In genomic region chr6:15837205-15837604, GRCh38 we compare ENCODE assay signal across 21 cellular contexts.
A peak's percentile ranks its signal among the peaks of the same experiment; 100 is the strongest.
DNase-seq lines count a peak whose midpoint lies in the region; ATAC-seq, FAIRE-seq and TF ChIP-seq lines count a peak whose summit lies in the region.
"Had no signal": no experiment of that assay in that cellular context is flagged by ENCODE, and none has a peak within 500 bp of the region (broad histone marks: within the 10 kb centered on the region; RNA-seq: fewer than 3 reads in every experiment).

No MANE protein-coding gene starts in this region.

- H3K27me3 ChIP-seq in HepG2 (ENCODE audit: control insufficient read depth in 1 of 2, insufficient read depth in 2 of 2, low read length in 2 of 2) (peaks cover 0 to 15% of the 10 kb centered on the region in 2 experiments; a peak in 2 of 5 replicates), right lobe of liver (no peaks in the 10 kb centered on the region), osteoblast (ENCODE audit: insufficient read depth, low read length) (no peaks in the 10 kb centered on the region)
- H3K27me3 ChIP-seq: BLaER1 had no signal

- H3K27ac ChIP-seq in HepG2 (ENCODE audit: extremely low read length, insufficient read depth, low read length) (no peak overlapping the region), right lobe of liver (no peak overlapping the region), osteoblast (ENCODE audit: low read depth, low read length) (no peak overlapping the region)
- H3K27ac ChIP-seq: 22Rv1, BLaER1, C4-2B had no signal

- H3K9me3 ChIP-seq in HepG2 (ENCODE audit: low read length) = no peaks in the 10 kb centered on the region
- H3K9me3 ChIP-seq in right lobe of liver = no peaks in the 10 kb centered on the region
- no peaks in the 10 kb centered on the region for H3K9me3 ChIP-seq in osteoblast (ENCODE audit: low read depth, low read length)
- H3K9me3 ChIP-seq: BLaER1, Caco-2, HAP-1 had no signal

- H3K36me3 Mint-ChIP-seq in activated CD4-positive, alpha-beta T cell treated with anti-CD3 and anti-CD28 coated beads for 36 hours (ENCODE audit: low read depth) = no peaks in the 10 kb centered on the region
- H3K36me3 Mint-ChIP-seq: CD4-positive, CD25-positive, alpha-beta regulatory T cell; CD8-positive, alpha-beta T cell had no signal

- H4K20me1 ChIP-seq in HepG2 (ENCODE audit: insufficient read depth, low read length) = no peaks in the 10 kb centered on the region
- no peaks in the 10 kb centered on the region for H4K20me1 ChIP-seq in osteoblast (ENCODE audit: insufficient read depth, low read length)
- H4K20me1 ChIP-seq: BLaER1 had no signal

- POLR2A ChIA-PET in activated CD4-positive, alpha-beta T cell treated with anti-CD3 and anti-CD28 coated beads for 36 hours (lab: Charles Lee) = no interaction called here
- POLR2A ChIA-PET in HepG2 (lab: Yijun Ruan, JAX) = no interaction called here

- H3K79me2 ChIP-seq in HepG2 (ENCODE audit: insufficient read depth, low read length) (no peaks in the 10 kb centered on the region), osteoblast (ENCODE audit: insufficient read depth, low read length) (no peaks in the 10 kb centered on the region)

- H3K36me3 ChIP-seq in HepG2 (replicated peaks in 1 of 2; ENCODE audit: control insufficient read depth in 1 of 2, insufficient read depth in 2 of 2, low read length in 2 of 2) (no peaks in the 10 kb centered on the region), right lobe of liver (no peaks in the 10 kb centered on the region), osteoblast (ENCODE audit: insufficient read depth, low read length) (no peaks in the 10 kb centered on the region)
- H3K36me3 ChIP-seq: BLaER1, HAP-1 had no signal

- H3K9me3 Mint-ChIP-seq in activated CD4-positive, alpha-beta T cell treated with anti-CD3 and anti-CD28 coated beads for 36 hours (ENCODE audit: low read depth) = no peaks in the 10 kb centered on the region
- H3K9me3 Mint-ChIP-seq: CD8-positive, alpha-beta T cell; GM23338 had no signal

- H3K27me3 Mint-ChIP-seq in activated CD4-positive, alpha-beta T cell treated with anti-CD3 and anti-CD28 coated beads for 36 hours = peaks cover 12% of the 10 kb centered on the region

- in situ Hi-C loops in HepG2 (cut with HindIII; ENCODE audit: extremely low pct_ligation_motif_present, low pct_unique_long_range_greater_than_20kb) = no loop called here

- no peak for DNase-seq in activated CD4-positive, alpha-beta T cell treated with anti-CD3 and anti-CD28 coated beads for 36 hours
- no peak for DNase-seq in activated CD4-positive, alpha-beta T cell treated with anti-CD3 and anti-CD28 coated beads, Interleukin-2, amount 50 U/mL, for 1 hour
- DNase-seq in HepG2 (ENCODE audit: low spot score) = no peak
- DNase-seq in right lobe of liver = no peak
- DNase-seq in osteoblast (ENCODE audit: insufficient read length, low spot score, missing footprints) = peak; percentile 35
- no peak for DNase-seq in H54 (ENCODE audit: insufficient read length, low spot score)
- DNase-seq: Caco-2; CD4-positive, CD25-positive, alpha-beta regulatory T cell; CD8-positive, alpha-beta T cell; DMS153; DND-41; HFFc6 had no signal

- WGBS in HepG2 (ENCODE audit: low lambda C conversion rate) = 10% methylated on average over 6 of the region's 6 CpGs
- 89% methylated on average over 6 of the region's 6 CpGs for WGBS in right lobe of liver (ENCODE audit: insufficient coverage, low coverage, low lambda C conversion rate, missing lambda C conversion rate)

- TF ChIP-seq EP300 in HepG2 (IDR thresholded peaks at IDR 0.05; ENCODE audit: low read depth in 2 of 2, low read length in 2 of 2) (no peak), HepG2 (CRISPR knock-in tag; IDR thresholded peaks at IDR 0.05; ENCODE audit: borderline replicate concordance) (no peak)

- CTCF ChIA-PET in activated CD4-positive, alpha-beta T cell treated with anti-CD3 and anti-CD28 coated beads for 36 hours (lab: Charles Lee) = interaction anchor here (1.0 to 2.1 kb wide), 2 partner anchors 157 to 346 kb away, joined by 3 to 4 read pairs; no protein-coding TSS in a partner anchor
- CTCF ChIA-PET in HepG2 (lab: Yijun Ruan, JAX; ENCODE audit: low intra/inter-chr PET ratio, low total read pairs) = no interaction called here

- H3K4me2 ChIP-seq in HepG2 (ENCODE audit: low read depth, low read length) (no peak overlapping the region), osteoblast (ENCODE audit: insufficient read depth, low read length) (no peak overlapping the region)
- H3K4me2 ChIP-seq: BLaER1, GM23338 had no signal

- no peak overlapping the region for H3K9ac ChIP-seq in HepG2 (ENCODE audit: insufficient read depth, low read depth, low read length)
- H3K9ac ChIP-seq: BLaER1 had no signal

- no peaks in the 10 kb centered on the region for H3K4me1 ChIP-seq in HepG2 (ENCODE audit: insufficient read depth, low read length)
- H3K4me1 ChIP-seq in right lobe of liver = no peaks in the 10 kb centered on the region
- H3K4me1 ChIP-seq in osteoblast (ENCODE audit: insufficient read depth, low read length) = no peaks in the 10 kb centered on the region
- H3K4me1 ChIP-seq: BLaER1, Caco-2 had no signal

- no peak for TF ChIP-seq CTCF in HepG2 (CRISPR knock-in tag; IDR thresholded peaks at IDR 0.05)
- TF ChIP-seq CTCF in right lobe of liver (IDR thresholded peaks at IDR 0.05) = no peak
- no peak for TF ChIP-seq CTCF in osteoblast (IDR thresholded peaks at IDR 0.05; ENCODE audit: extremely low read depth, low read depth, low read length)

- H3K27ac Mint-ChIP-seq in activated CD4-positive, alpha-beta T cell treated with anti-CD3 and anti-CD28 coated beads for 36 hours = peak overlapping the region; percentile 28
- H3K27ac Mint-ChIP-seq: B cell; CD4-positive, CD25-positive, alpha-beta regulatory T cell; CD8-positive, alpha-beta T cell; GM23338; HFFc6 had no signal

- FAIRE-seq in HepG2 (lab: Jason Lieb, UNC) (no peak), H54 (lab: Jason Lieb, UNC) (no peak)
- FAIRE-seq: A204.1, G401.6, GM18507 had no signal

- H2AFZ ChIP-seq in HepG2 (ENCODE audit: low read length) (no peak overlapping the region), osteoblast (ENCODE audit: low read length) (no peak overlapping the region)
- H2AFZ ChIP-seq: GM23338 had no signal

- ATAC-seq in activated CD4-positive, alpha-beta T cell treated with anti-CD3 and anti-CD28 coated beads for 36 hours = no peak
- ATAC-seq in HepG2 = no peak
- no peak for ATAC-seq in right lobe of liver
- ATAC-seq: CD8-positive, alpha-beta T cell; GM23338 had no signal

- intact Hi-C loops in activated CD4-positive, alpha-beta T cell treated with anti-CD3 and anti-CD28 coated beads for 36 hours (cut with DNase I, micrococcal nuclease) = no loop called here
- intact Hi-C loops in HepG2 (cut with micrococcal nuclease; ENCODE audit: unreplicated experiment) = no loop called here
- intact Hi-C loops in right lobe of liver (cut with DNase I) = no loop called here

- no peak overlapping the region for H3K4me3 Mint-ChIP-seq in activated CD4-positive, alpha-beta T cell treated with anti-CD3 and anti-CD28 coated beads for 36 hours
- H3K4me3 Mint-ChIP-seq: B cell; CD4-positive, CD25-positive, alpha-beta regulatory T cell; CD8-positive, alpha-beta T cell; GM23338; HFFc6 had no signal

- TF ChIP-seq POLR2A in HepG2 (IDR thresholded peaks at IDR 0.05; ENCODE audit: insufficient read depth in 1 of 2, low read depth in 2 of 2, low read length in 2 of 2) (no peak), right lobe of liver (IDR thresholded peaks at IDR 0.05) (no peak), H54 (IDR thresholded peaks at IDR 0.05; ENCODE audit: low read depth, low read length) (no peak)

- H3K4me1 Mint-ChIP-seq in activated CD4-positive, alpha-beta T cell treated with anti-CD3 and anti-CD28 coated beads for 36 hours = peaks cover 13% of the 10 kb centered on the region
- H3K4me1 Mint-ChIP-seq: B cell; CD4-positive, CD25-positive, alpha-beta regulatory T cell had no signal

- H3K4me3 ChIP-seq in HepG2 (replicated peaks in 1 of 3; ENCODE audit: insufficient read depth in 1 of 3, low read depth in 2 of 3, low read length in 3 of 3) = no peak overlapping the region
- no peak overlapping the region for H3K4me3 ChIP-seq in right lobe of liver
- H3K4me3 ChIP-seq in osteoblast (ENCODE audit: insufficient read depth, low read length) = no peak overlapping the region
- H3K4me3 ChIP-seq: BLaER1, GM23338, HAP-1 had no signal

- BruUV-seq in HepG2 (replicated peaks; lab: Mats Ljungman, UMichigan) = no TSS peak

- TF ChIP-seq RAD21 in HepG2 (CRISPR knock-in tag; IDR thresholded peaks at IDR 0.05) = no peak

TF ChIP-seq in HepG2, 621 proteins besides CTCF, POLR2A, EP300 and RAD21 (continues in another document):
- no peak for TF ChIP-seq NCOA5 (CRISPR knock-in tag; IDR thresholded peaks at IDR 0.05)
- TF ChIP-seq TRIM24 (CRISPR knock-in tag; IDR thresholded peaks at IDR 0.05) = no peak
- TF ChIP-seq RNF219 (CRISPR knock-in tag; IDR thresholded peaks at IDR 0.05) = no peak
- TF ChIP-seq SALL2 (CRISPR knock-in tag; IDR thresholded peaks at IDR 0.05) = no peak
- peak; percentile 55; the same call in 1 of the 2 replicates for TF ChIP-seq ZNF24 (IDR thresholded peaks at IDR 0.05)
- TF ChIP-seq ZNF639 (CRISPR knock-in tag; conservative IDR thresholded peaks at IDR 0.05) = no peak
- no peak for TF ChIP-seq ZNF75D (CRISPR knock-in tag; IDR thresholded peaks at IDR 0.05; ENCODE audit: borderline replicate concordance)
